In the genomic region with DNA sequence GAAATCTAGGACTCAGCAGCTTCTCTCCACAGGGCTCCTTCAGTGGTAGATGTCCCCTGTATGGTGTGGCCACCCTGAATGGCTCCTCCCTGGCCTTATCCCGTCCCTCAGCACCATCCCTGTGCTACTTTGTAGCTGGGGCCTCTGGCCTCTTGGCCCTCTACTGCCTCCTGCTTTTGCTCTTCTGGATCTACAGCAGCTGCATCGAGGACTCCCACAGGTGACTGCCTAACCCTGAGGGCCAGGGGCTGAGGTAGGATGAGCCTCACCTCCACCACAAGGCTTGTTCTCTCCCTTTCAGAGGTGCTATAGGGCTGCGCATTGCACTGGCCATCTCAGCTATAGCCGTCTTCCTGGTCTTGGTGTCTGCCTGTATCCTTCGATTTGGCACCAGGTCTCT, we compare ENCODE assay signal across 1 cellular context.
TF ChIP-seq lines count a peak whose summit lies in the region.

No MANE protein-coding gene starts in this region.

TF ChIP-seq in IMR-90, 13 proteins besides CTCF, POLR2A, EP300 and RAD21:
- TF ChIP-seq RCOR1 (IDR thresholded peaks at IDR 0.05; ENCODE audit: insufficient replicate concordance, low read length), result no peak
- no peak for TF ChIP-seq BHLHE40 (IDR thresholded peaks at IDR 0.05; ENCODE audit: low read depth, low read length)
- TF ChIP-seq CEBPB (IDR thresholded peaks at IDR 0.05; ENCODE audit: low read depth, low read length), result no peak
- TF ChIP-seq MAFK (IDR thresholded peaks at IDR 0.05; ENCODE audit: low read depth, low read length), result no peak
- TF ChIP-seq NFE2L2 (IDR thresholded peaks at IDR 0.05; ENCODE audit: low read depth, low read length), result no peak
- no peak for TF ChIP-seq CHD1 (IDR thresholded peaks at IDR 0.05; ENCODE audit: low read depth, low read length)
- TF ChIP-seq MAZ (IDR thresholded peaks at IDR 0.05; ENCODE audit: borderline replicate concordance, low read depth, low read length), result no peak
- no peak for TF ChIP-seq FOS (IDR thresholded peaks at IDR 0.05; ENCODE audit: low read depth, low read length)
- TF ChIP-seq, protein P1, sequence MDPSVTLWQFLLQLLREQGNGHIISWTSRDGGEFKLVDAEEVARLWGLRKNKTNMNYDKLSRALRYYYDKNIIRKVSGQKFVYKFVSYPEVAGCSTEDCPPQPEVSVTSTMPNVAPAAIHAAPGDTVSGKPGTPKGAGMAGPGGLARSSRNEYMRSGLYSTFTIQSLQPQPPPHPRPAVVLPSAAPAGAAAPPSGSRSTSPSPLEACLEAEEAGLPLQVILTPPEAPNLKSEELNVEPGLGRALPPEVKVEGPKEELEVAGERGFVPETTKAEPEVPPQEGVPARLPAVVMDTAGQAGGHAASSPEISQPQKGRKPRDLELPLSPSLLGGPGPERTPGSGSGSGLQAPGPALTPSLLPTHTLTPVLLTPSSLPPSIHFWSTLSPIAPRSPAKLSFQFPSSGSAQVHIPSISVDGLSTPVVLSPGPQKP (IDR thresholded peaks at IDR 0.05; ENCODE audit: borderline replicate concordance, low read depth, low read length), result no peak
- TF ChIP-seq SMC3 (IDR thresholded peaks at IDR 0.05; ENCODE audit: low read depth, low read length), result no peak
- TF ChIP-seq RFX5 (IDR thresholded peaks at IDR 0.05; ENCODE audit: low read depth, low read length), result no peak
- TF ChIP-seq, protein P2, sequence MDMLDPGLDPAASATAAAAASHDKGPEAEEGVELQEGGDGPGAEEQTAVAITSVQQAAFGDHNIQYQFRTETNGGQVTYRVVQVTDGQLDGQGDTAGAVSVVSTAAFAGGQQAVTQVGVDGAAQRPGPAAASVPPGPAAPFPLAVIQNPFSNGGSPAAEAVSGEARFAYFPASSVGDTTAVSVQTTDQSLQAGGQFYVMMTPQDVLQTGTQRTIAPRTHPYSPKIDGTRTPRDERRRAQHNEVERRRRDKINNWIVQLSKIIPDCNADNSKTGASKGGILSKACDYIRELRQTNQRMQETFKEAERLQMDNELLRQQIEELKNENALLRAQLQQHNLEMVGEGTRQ (IDR thresholded peaks at IDR 0.05; ENCODE audit: low read depth, low read length), result no peak
- TF ChIP-seq MXI1 (IDR thresholded peaks at IDR 0.05; ENCODE audit: borderline replicate concordance, low read depth, low read length), result no peak
